ENCODE assay signal across 13 cellular contexts in genomic region chr2:48209214-48209885, GRCh38.
A peak's percentile ranks its signal among the peaks of the same experiment; 100 is the strongest.
DNase-seq lines count a peak whose midpoint lies in the region; ATAC-seq and TF ChIP-seq lines count a peak whose summit lies in the region.
"Had no signal": no experiment of that assay in that cellular context is flagged by ENCODE, and none has a peak within 500 bp of the region (broad histone marks: within the 10 kb centered on the region; RNA-seq: fewer than 3 reads in every experiment).

No MANE protein-coding gene starts in this region.

- no peaks in the 10 kb centered on the region for H3K36me3 ChIP-seq in mesenchymal stem cell (ENCODE audit: control insufficient read depth in 1 of 2, insufficient read depth in 2 of 2, low read depth in 1 of 2, low read length in 2 of 2)

- no peaks in the 10 kb centered on the region for H3K9me3 ChIP-seq in mesenchymal stem cell (ENCODE audit: control insufficient read depth, low read length)

- DNase-seq in AG20443 (ENCODE audit: low spot score): peak; percentile 23
- DNase-seq in HT1080 (ENCODE audit: low read depth): peak; percentile 32
- peak; percentile 52 to 81 for DNase-seq in cardiac fibroblast (ENCODE audit: low read depth in 2 of 2)
- DNase-seq in mesenchymal stem cell: peak; percentile 18
- DNase-seq in iPS-NIHi7 (ENCODE audit: extremely low spot score): no peak
- no peak for DNase-seq in NOMO-1 treated with DMSO at 0.1 percent for 48 hours (lab: John Stamatoyannopoulos, UW; ENCODE audit: unreplicated experiment)
- DNase-seq in HuH-7.5 (ENCODE audit: low spot score): no peak
- DNase-seq: CD4-positive, alpha-beta T cell; naive thymus-derived CD8-positive, alpha-beta T cell; Right ventricle myocardium superior had no signal

- no peak overlapping the region for H2BK15ac ChIP-seq in mesenchymal stem cell (ENCODE audit: low read depth, poor library complexity, severe bottlenecking)

- H3K4me2 ChIP-seq in mesenchymal stem cell (ENCODE audit: low read length, poor library complexity, severe bottlenecking): no peak overlapping the region
- H3K4me2 ChIP-seq: KMS-11 had no signal

- no peak for TF ChIP-seq CTCF in cardiac fibroblast (IDR thresholded peaks at IDR 0.05; ENCODE audit: low read depth, low read length)

- H3K23ac ChIP-seq in mesenchymal stem cell (ENCODE audit: low read length in 2 of 2): no peak overlapping the region

- H3K4me1 ChIP-seq in mesenchymal stem cell (ENCODE audit: control insufficient read depth, insufficient read depth, low read depth, low read length): no peaks in the 10 kb centered on the region

- no peak overlapping the region for H4K91ac ChIP-seq in mesenchymal stem cell (ENCODE audit: low read length)

- no peaks in the 10 kb centered on the region for H3K79me1 ChIP-seq in mesenchymal stem cell (replicated peaks; ENCODE audit: low read length, poor library complexity, severe bottlenecking)

- H3K18ac ChIP-seq in mesenchymal stem cell (ENCODE audit: low read depth in 1 of 2, low read length in 2 of 2): no peak overlapping the region

- H2AFZ ChIP-seq in mesenchymal stem cell (ENCODE audit: low read depth, low read length): no peak overlapping the region

- H2BK120ac ChIP-seq in mesenchymal stem cell (ENCODE audit: low read depth, low read length): no peak overlapping the region

- no peak overlapping the region for H2BK5ac ChIP-seq in mesenchymal stem cell (ENCODE audit: low read depth, low read length, poor library complexity, severe bottlenecking)

- no peak overlapping the region for H3K27ac ChIP-seq in mesenchymal stem cell (ENCODE audit: low read length, poor library complexity, severe bottlenecking)
- H3K27ac ChIP-seq: KMS-11, VCaP had no signal

- H3K27me3 ChIP-seq in mesenchymal stem cell (ENCODE audit: control insufficient read depth in 1 of 2, insufficient read depth in 1 of 2, low read length in 2 of 2): no peaks in the 10 kb centered on the region

- no peak overlapping the region for H2AK5ac ChIP-seq in mesenchymal stem cell (ENCODE audit: low read length, severe bottlenecking)

- no peak overlapping the region for H4K8ac ChIP-seq in mesenchymal stem cell (ENCODE audit: low read length)

- H3K14ac ChIP-seq in mesenchymal stem cell (ENCODE audit: low read length in 2 of 2): peak overlapping the region in 1 of 2 experiments; percentile 38

- no peak overlapping the region for H2BK12ac ChIP-seq in mesenchymal stem cell (ENCODE audit: low read length in 2 of 2)

- H3K4me3 ChIP-seq in cardiac fibroblast (replicated peaks in 1 of 2; ENCODE audit: low read depth in 2 of 2, low read length in 2 of 2): no peak overlapping the region
- H3K4me3 ChIP-seq in mesenchymal stem cell (ENCODE audit: insufficient read depth in 1 of 2, low read depth in 1 of 2, low read length in 2 of 2): no peak overlapping the region

- ATAC-seq in HG02852 (IDR thresholded peaks at IDR 0.05; ENCODE audit: unreplicated experiment): no peak
- ATAC-seq: naive thymus-derived CD8-positive, alpha-beta T cell had no signal

- no peak overlapping the region for H3K9ac ChIP-seq in mesenchymal stem cell (ENCODE audit: low read length)
- H3K9ac ChIP-seq: KMS-11 had no signal

- no peak overlapping the region for H3K4ac ChIP-seq in mesenchymal stem cell (ENCODE audit: low read depth in 1 of 2, low read length in 2 of 2)

Comparison
In these comparisons a context has a peak if more than half of its experiments do, and no peak if none do; other contexts are left out.
1. DNase-seq: peak in AG20443 (single experiment), HT1080 (single experiment), cardiac fibroblast (2 of 2) and mesenchymal stem cell (single experiment); none in iPS-NIHi7 (single experiment), NOMO-1 treated with DMSO at 0.1 percent for 48 hours (single experiment) and HuH-7.5 (single experiment).